In the genomic region with DNA sequence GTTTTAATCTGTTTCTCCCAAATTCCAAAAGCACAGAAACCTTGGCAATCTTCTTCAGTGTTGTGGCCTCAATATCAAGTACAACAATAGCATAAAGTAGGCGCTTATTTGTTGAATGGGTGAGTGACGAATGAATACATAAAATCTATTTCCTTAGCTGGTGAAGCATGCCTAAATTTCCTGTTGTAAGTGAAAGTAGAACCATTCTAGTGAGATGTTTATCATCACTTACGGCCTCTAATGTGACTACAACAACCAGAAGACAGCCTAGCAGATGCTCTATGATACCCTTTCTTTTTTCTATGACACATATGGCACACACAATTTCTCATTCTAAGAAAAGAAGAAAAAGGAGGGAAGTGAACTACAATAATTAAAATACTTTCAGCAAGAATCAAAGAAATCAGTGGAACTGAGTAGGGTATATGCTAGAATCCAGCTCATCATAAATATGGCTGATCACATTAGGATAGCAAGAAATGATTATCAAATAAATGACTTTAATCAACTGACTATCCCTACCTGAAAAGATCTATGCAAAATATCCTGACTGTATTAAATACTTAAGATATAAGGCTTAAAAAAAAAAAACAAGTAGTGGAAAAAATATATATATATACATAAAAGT, we compare ENCODE assay signal across 9 cellular contexts.
DNase-seq lines count a peak whose midpoint lies in the region; ATAC-seq and TF ChIP-seq lines count a peak whose summit lies in the region.
"Had no signal": no experiment of that assay in that cellular context is flagged by ENCODE, and none has a peak within 500 bp of the region (broad histone marks: within the 10 kb centered on the region; RNA-seq: fewer than 3 reads in every experiment).

No MANE protein-coding gene starts in this region.

- H3K4me3 ChIP-seq in Karpas-422 (ENCODE audit: low read length), result no peak overlapping the region

- peak overlapping the region; percentile 81 for H3K27ac Mint-ChIP-seq in activated CD8-positive, alpha-beta memory T cell treated with anti-CD3 and anti-CD28 coated beads, Interleukin-2, amount 10 ng/mL, durations not matched to agents 7 days and 5 days
- peak overlapping the region; percentile 76 for H3K27ac Mint-ChIP-seq in activated T-helper 1 cell treated with anti-CD3 and anti-CD28 coated beads, Interleukin-12 subunit alpha, Interleukin-12 subunit beta, Interleukin-2, Interleukin-4 antibody, amounts not matched to agents 30 ng/mL and 10 ng/mL and 1 ng/mL, durations not matched to agents 14 hours and 24 hours and 36 hours
- peak overlapping the region; percentile 90 for H3K27ac Mint-ChIP-seq in stimulated activated naive B cell treated with anti-CD40 and anti-IgM and Interleukin-4, amounts not matched to agents 10 μg/mL and 1 μg/mL and 100 μg/mL, for 72 hours
- no peak overlapping the region for H3K27ac Mint-ChIP-seq in H9

- no peak overlapping the region for H4K8ac ChIP-seq in H9 (replicated peaks; ENCODE audit: insufficient read length, low read depth, low read length)

- no peak overlapping the region for H3T11ph ChIP-seq in H9 (ENCODE audit: low read length)

- H3K4me3 Mint-ChIP-seq in activated CD8-positive, alpha-beta memory T cell treated with anti-CD3 and anti-CD28 coated beads, Interleukin-2, amount 10 ng/mL, durations not matched to agents 7 days and 5 days, result peak overlapping the region; percentile 53
- peak overlapping the region; percentile 37 for H3K4me3 Mint-ChIP-seq in activated T-helper 1 cell treated with anti-CD3 and anti-CD28 coated beads, Interleukin-12 subunit alpha, Interleukin-12 subunit beta, Interleukin-2, Interleukin-4 antibody, amounts not matched to agents 30 ng/mL and 10 ng/mL and 1 ng/mL, durations not matched to agents 14 hours and 24 hours and 36 hours
- H3K4me3 Mint-ChIP-seq in stimulated activated naive B cell treated with anti-CD40 and anti-IgM and Interleukin-4, amounts not matched to agents 10 μg/mL and 1 μg/mL and 100 μg/mL, for 72 hours, result peak overlapping the region; percentile 73 to 77
- no peak overlapping the region for H3K4me3 Mint-ChIP-seq in H9

- H3K23me2 ChIP-seq in H9 (ENCODE audit: insufficient read length, low read depth, low read length, poor library complexity, severe bottlenecking), result no peaks in the 10 kb centered on the region

- no peak overlapping the region for H2BK20ac ChIP-seq in H9 (ENCODE audit: low read depth, low read length, poor library complexity, severe bottlenecking)

- H2AFZ ChIP-seq in H9 (ENCODE audit: low read length) (no peak overlapping the region), Karpas-422 (ENCODE audit: low read length) (no peak overlapping the region)

- no peak overlapping the region for H3K4ac ChIP-seq in H9 (ENCODE audit: low read depth, low read length)

- no peaks in the 10 kb centered on the region for H3K36me3 ChIP-seq in Karpas-422 (ENCODE audit: insufficient read depth, low read length)

- H4K91ac ChIP-seq in H9 (ENCODE audit: insufficient read length, low read depth, low read length), result no peak overlapping the region

- H3K36me3 Mint-ChIP-seq in activated CD8-positive, alpha-beta memory T cell treated with anti-CD3 and anti-CD28 coated beads, Interleukin-2, amount 10 ng/mL, durations not matched to agents 7 days and 5 days, result no peaks in the 10 kb centered on the region
- H3K36me3 Mint-ChIP-seq in activated T-helper 1 cell treated with anti-CD3 and anti-CD28 coated beads, Interleukin-12 subunit alpha, Interleukin-12 subunit beta, Interleukin-2, Interleukin-4 antibody, amounts not matched to agents 30 ng/mL and 10 ng/mL and 1 ng/mL, durations not matched to agents 14 hours and 24 hours and 36 hours (ENCODE audit: low read depth), result peaks cover 7% of the 10 kb centered on the region
- peaks cover 2 to 18% of the 10 kb centered on the region in 2 donors for H3K36me3 Mint-ChIP-seq in stimulated activated naive B cell treated with anti-CD40 and anti-IgM and Interleukin-4, amounts not matched to agents 10 μg/mL and 1 μg/mL and 100 μg/mL, for 72 hours
- 0 out of 7 replicates have a peak, but pooled peaks cover 0 to 2% (median 0%) of the 10 kb centered on the region in 3 experiments for H3K36me3 Mint-ChIP-seq in H9 (ENCODE audit: insufficient read depth in 1 of 3, low read depth in 3 of 3)

- H3K4me2 ChIP-seq in H9 (ENCODE audit: insufficient read depth, insufficient read length, low read length), result no peak overlapping the region
- H3K4me2 ChIP-seq in Karpas-422 (ENCODE audit: low read depth, low read length, poor library complexity, severe bottlenecking), result no peak overlapping the region

- H4K5ac ChIP-seq in H9 (ENCODE audit: insufficient read length, low read depth, low read length), result no peak overlapping the region

- H3K79me1 ChIP-seq in H9 (ENCODE audit: insufficient read depth, low read depth, low read length, poor library complexity, severe bottlenecking), result no peaks in the 10 kb centered on the region

- no peak overlapping the region for H2AK5ac ChIP-seq in H9 (ENCODE audit: insufficient read length, low read length)

- peaks cover 20% of the 10 kb centered on the region for H3K4me1 Mint-ChIP-seq in activated CD8-positive, alpha-beta memory T cell treated with anti-CD3 and anti-CD28 coated beads, Interleukin-2, amount 10 ng/mL, durations not matched to agents 7 days and 5 days
- H3K4me1 Mint-ChIP-seq in activated T-helper 1 cell treated with anti-CD3 and anti-CD28 coated beads, Interleukin-12 subunit alpha, Interleukin-12 subunit beta, Interleukin-2, Interleukin-4 antibody, amounts not matched to agents 30 ng/mL and 10 ng/mL and 1 ng/mL, durations not matched to agents 14 hours and 24 hours and 36 hours (ENCODE audit: low read depth), result peaks cover 11% of the 10 kb centered on the region
- peaks cover 14 to 28% of the 10 kb centered on the region in 2 donors for H3K4me1 Mint-ChIP-seq in stimulated activated naive B cell treated with anti-CD40 and anti-IgM and Interleukin-4, amounts not matched to agents 10 μg/mL and 1 μg/mL and 100 μg/mL, for 72 hours
- H3K4me1 Mint-ChIP-seq in H9, result peaks cover 11 to 20% of the 10 kb centered on the region in 2 experiments

- ATAC-seq in activated CD8-positive, alpha-beta memory T cell treated with anti-CD3 and anti-CD28 coated beads, Interleukin-2, amount 10 ng/mL, durations not matched to agents 7 days and 5 days, result peak; percentile 97
- peak; percentile 57 for ATAC-seq in HG02870 (IDR thresholded peaks at IDR 0.05; ENCODE audit: unreplicated experiment)
- peak; percentile 95 for ATAC-seq in stimulated activated naive B cell treated with anti-CD40 and anti-IgM and Interleukin-4, amounts not matched to agents 10 μg/mL and 1 μg/mL and 100 μg/mL, for 72 hours (replicated peaks)

- no peak overlapping the region for H2BK15ac ChIP-seq in H9 (ENCODE audit: low read depth, low read length)

- no peaks in the 10 kb centered on the region for H4K20me1 ChIP-seq in H9 (ENCODE audit: control insufficient read depth, insufficient read depth, insufficient read length)
- 0 out of 2 replicates have a peak, but pooled peaks cover 6% of the 10 kb centered on the region for H4K20me1 ChIP-seq in Karpas-422 (ENCODE audit: insufficient read depth, low read depth, low read length)

- no peak overlapping the region for H3K18ac ChIP-seq in H9 (ENCODE audit: insufficient read length, low read depth, low read length)

- H2BK5ac ChIP-seq in H9 (ENCODE audit: insufficient read length, low read length), result no peak overlapping the region

- CTCF ChIA-PET in activated CD8-positive, alpha-beta memory T cell treated with anti-CD3 and anti-CD28 coated beads, Interleukin-2, amount 10 ng/mL, durations not matched to agents 7 days and 5 days (lab: Charles Lee), result interaction anchor here (2.0 to 2.1 kb wide), 2 partner anchors 79 to 867 kb away, joined by 7 to 8 read pairs; no protein-coding TSS in a partner anchor

- H3K9ac ChIP-seq in H9 (ENCODE audit: extremely low read depth, insufficient read length, low read length), result no peak overlapping the region
- H3K9ac ChIP-seq in Karpas-422 (ENCODE audit: low read length), result no peak overlapping the region

- no peak overlapping the region for H2BK120ac ChIP-seq in H9 (ENCODE audit: low read depth, low read length, poor library complexity, severe bottlenecking)

- no peaks in the 10 kb centered on the region for H3K9me2 ChIP-seq in Karpas-422 (replicated peaks; ENCODE audit: insufficient read depth, low read length)

- no CpG with 5 or more reads among the region's 3 CpGs for WGBS in H9 (ENCODE audit: extremely low coverage, insufficient read length, low lambda C conversion rate)

- no peak overlapping the region for H2BK12ac ChIP-seq in H9 (ENCODE audit: insufficient read length, low read depth, low read length)

- H3K79me2 ChIP-seq in H9 (ENCODE audit: insufficient read depth, low read length) (no peaks in the 10 kb centered on the region), Karpas-422 (ENCODE audit: low read length) (no peaks in the 10 kb centered on the region)

- H3K27ac ChIP-seq in H9 (ENCODE audit: insufficient read length, low read depth, low read length) (no peak overlapping the region), Karpas-422 (ENCODE audit: low read length) (no peak overlapping the region)

- H3K56ac ChIP-seq in H9 (ENCODE audit: insufficient read length, low read depth, low read length), result no peak overlapping the region

- intact Hi-C loops in activated T-helper 1 cell treated with anti-CD3 and anti-CD28 coated beads, Interleukin-12 subunit alpha, Interleukin-12 subunit beta, Interleukin-2, Interleukin-4 antibody, amounts not matched to agents 30 ng/mL and 10 ng/mL and 1 ng/mL, durations not matched to agents 14 hours and 24 hours and 36 hours (cut with micrococcal nuclease), result loop anchor here (1.0 to 10.0 kb wide), 6 partner anchors 67 to 870 kb away; a partner anchor contains a TSS

- no peaks in the 10 kb centered on the region for H3K9me3 Mint-ChIP-seq in activated CD8-positive, alpha-beta memory T cell treated with anti-CD3 and anti-CD28 coated beads, Interleukin-2, amount 10 ng/mL, durations not matched to agents 7 days and 5 days (ENCODE audit: low read depth)
- no peaks in the 10 kb centered on the region for H3K9me3 Mint-ChIP-seq in activated T-helper 1 cell treated with anti-CD3 and anti-CD28 coated beads, Interleukin-12 subunit alpha, Interleukin-12 subunit beta, Interleukin-2, Interleukin-4 antibody, amounts not matched to agents 30 ng/mL and 10 ng/mL and 1 ng/mL, durations not matched to agents 14 hours and 24 hours and 36 hours
- H3K9me3 Mint-ChIP-seq in stimulated activated naive B cell treated with anti-CD40 and anti-IgM and Interleukin-4, amounts not matched to agents 10 μg/mL and 1 μg/mL and 100 μg/mL, for 72 hours, result no peaks in the 10 kb centered on the region
- no peaks in the 10 kb centered on the region for H3K9me3 Mint-ChIP-seq in H9

- H3K9me3 ChIP-seq in H9 (ENCODE audit: control insufficient read depth, low read depth, low read length), result no peaks in the 10 kb centered on the region
- H3K9me3 ChIP-seq in Karpas-422 (ENCODE audit: low read length), result no peaks in the 10 kb centered on the region

- no peak for TF ChIP-seq CTCF in H9 (conservative IDR thresholded peaks at IDR 0.05)

- no peak for DNase-seq in activated CD8-positive, alpha-beta memory T cell treated with anti-CD3 and anti-CD28 coated beads, Interleukin-2, amount 10 ng/mL, durations not matched to agents 7 days and 5 days
- DNase-seq in activated CD8-positive, alpha-beta memory T cell treated with anti-CD3 and anti-CD28 coated beads for 24 hours, result no peak
- peak; percentile 1 for DNase-seq in activated T-helper 1 cell treated with anti-CD3 and anti-CD28 coated beads, Interleukin-12 subunit alpha, Interleukin-12 subunit beta, Interleukin-2, Interleukin-4 antibody, amounts not matched to agents 30 ng/mL and 10 ng/mL and 1 ng/mL, durations not matched to agents 14 hours and 24 hours and 36 hours (ENCODE audit: low spot score)
- no peak for DNase-seq in stimulated activated naive B cell treated with anti-CD40 and anti-IgM and Interleukin-4, amounts not matched to agents 10 μg/mL and 1 μg/mL and 100 μg/mL, for 72 hours
- DNase-seq in H9, result no peak
- DNase-seq in Karpas-422, result no peak
- no peak for DNase-seq in hippocampal formation (lab: John Stamatoyannopoulos, UW)
- DNase-seq: effector CD4-positive, alpha-beta T cell had no signal

- H3K14ac ChIP-seq in H9 (ENCODE audit: insufficient read depth, low read length), result no peak overlapping the region

- no peaks in the 10 kb centered on the region for H3K4me1 ChIP-seq in H9 (ENCODE audit: insufficient read depth, low read length)
- no peaks in the 10 kb centered on the region for H3K4me1 ChIP-seq in Karpas-422 (ENCODE audit: low read length)

- no peaks in the 10 kb centered on the region for H3K27me3 ChIP-seq in H9 (ENCODE audit: insufficient read depth, low read length)
- H3K27me3 ChIP-seq in Karpas-422 (ENCODE audit: low read length), result no peaks in the 10 kb centered on the region

- no peak overlapping the region for H3K23ac ChIP-seq in H9 (ENCODE audit: insufficient read length, low read depth, low read length)

- H3K27me3 Mint-ChIP-seq in activated CD8-positive, alpha-beta memory T cell treated with anti-CD3 and anti-CD28 coated beads, Interleukin-2, amount 10 ng/mL, durations not matched to agents 7 days and 5 days, result no peaks in the 10 kb centered on the region
- no peaks in the 10 kb centered on the region for H3K27me3 Mint-ChIP-seq in activated T-helper 1 cell treated with anti-CD3 and anti-CD28 coated beads, Interleukin-12 subunit alpha, Interleukin-12 subunit beta, Interleukin-2, Interleukin-4 antibody, amounts not matched to agents 30 ng/mL and 10 ng/mL and 1 ng/mL, durations not matched to agents 14 hours and 24 hours and 36 hours (ENCODE audit: insufficient read depth)
- H3K27me3 Mint-ChIP-seq in stimulated activated naive B cell treated with anti-CD40 and anti-IgM and Interleukin-4, amounts not matched to agents 10 μg/mL and 1 μg/mL and 100 μg/mL, for 72 hours, result no peaks in the 10 kb centered on the region
- H3K27me3 Mint-ChIP-seq in H9 (ENCODE audit: low read depth), result no peaks in the 10 kb centered on the region

Comparison
In these comparisons a context has a peak if more than half of its experiments do, and no peak if none do; other contexts are left out.
1. H3K27ac Mint-ChIP-seq: peak in activated CD8-positive, alpha-beta memory T cell treated with anti-CD3 and anti-CD28 coated beads, Interleukin-2, amount 10 ng/mL, durations not matched to agents 7 days and 5 days (single experiment), activated T-helper 1 cell treated with anti-CD3 and anti-CD28 coated beads, Interleukin-12 subunit alpha, Interleukin-12 subunit beta, Interleukin-2, Interleukin-4 antibody, amounts not matched to agents 30 ng/mL and 10 ng/mL and 1 ng/mL, durations not matched to agents 14 hours and 24 hours and 36 hours (single experiment) and stimulated activated naive B cell treated with anti-CD40 and anti-IgM and Interleukin-4, amounts not matched to agents 10 μg/mL and 1 μg/mL and 100 μg/mL, for 72 hours (single experiment); none in H9 (0 of 3).
2. H3K4me3 Mint-ChIP-seq: peak in activated CD8-positive, alpha-beta memory T cell treated with anti-CD3 and anti-CD28 coated beads, Interleukin-2, amount 10 ng/mL, durations not matched to agents 7 days and 5 days (single experiment), activated T-helper 1 cell treated with anti-CD3 and anti-CD28 coated beads, Interleukin-12 subunit alpha, Interleukin-12 subunit beta, Interleukin-2, Interleukin-4 antibody, amounts not matched to agents 30 ng/mL and 10 ng/mL and 1 ng/mL, durations not matched to agents 14 hours and 24 hours and 36 hours (single experiment) and stimulated activated naive B cell treated with anti-CD40 and anti-IgM and Interleukin-4, amounts not matched to agents 10 μg/mL and 1 μg/mL and 100 μg/mL, for 72 hours (2 of 2); none in H9 (0 of 2).
3. Peak in every context shown above with its lines, with median percentiles within 50 percentile points of each other: ATAC-seq.